ENCODE assay signal across 13 cellular contexts in the genomic region with DNA sequence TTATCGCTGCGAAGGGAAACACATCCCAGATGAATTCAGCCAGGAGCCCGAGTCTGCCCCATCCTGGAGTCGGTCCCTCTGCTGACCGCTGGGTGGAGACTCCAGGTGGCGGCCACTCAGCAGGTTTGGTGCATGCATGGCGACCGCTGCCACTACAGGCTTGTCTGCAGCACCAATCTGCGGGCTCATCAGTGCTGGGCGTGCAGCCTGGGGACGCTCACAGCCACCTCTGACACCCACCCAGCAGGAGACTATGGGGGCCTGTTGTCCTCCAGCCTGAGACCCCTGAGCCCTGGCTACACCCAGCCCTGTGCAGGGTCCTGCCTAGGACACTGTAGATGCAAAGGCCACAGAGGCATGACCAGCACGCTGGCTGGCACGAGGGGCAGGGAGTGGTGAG. TPM values are rescaled to one million over a fixed set of nuclear protein-coding genes. Genes with fewer than 3 reads are reported as not detected.
DNase-seq lines count a peak whose midpoint lies in the region; ATAC-seq and TF ChIP-seq lines count a peak whose summit lies in the region.
"Had no signal": no experiment of that assay in that cellular context is flagged by ENCODE, and none has a peak within 500 bp of the region (broad histone marks: within the 10 kb centered on the region; RNA-seq: fewer than 3 reads in every experiment).

No MANE protein-coding gene starts in this region.

- POLR2A ChIA-PET in BJ (lab: Charles Lee), result no interaction called here

- CTCF ChIA-PET in BJ (lab: Yijun Ruan, JAX), result interaction anchor here (1.2 kb wide), 2 partner anchors 100 to 274 kb away, joined by 3 to 4 read pairs; no protein-coding TSS in a partner anchor

- ATAC-seq in GM21515 (IDR thresholded peaks at IDR 0.05; ENCODE audit: unreplicated experiment) (no peak), HG02798 (IDR thresholded peaks at IDR 0.05; ENCODE audit: poor library complexity, unreplicated experiment) (no peak)
- ATAC-seq: CD8-positive, alpha-beta T cell had no signal

- no peaks in the 10 kb centered on the region for H3K36me3 ChIP-seq in BJ (ENCODE audit: control insufficient read depth, insufficient read depth, low read length)

- TF ChIP-seq CTCF in BJ (IDR thresholded peaks at IDR 0.05; ENCODE audit: insufficient read depth, low read depth, low read length), result 0 out of 2 replicates have a peak, but pooled peaks have one; percentile 9

- peaks cover 2% of the 10 kb centered on the region for H3K27me3 ChIP-seq in BJ (ENCODE audit: control insufficient read depth, insufficient read depth, low read length)

- DNase-seq in BJ (ENCODE audit: low read depth) (no peak), HPDE6-E6E7 (ENCODE audit: extremely low spot score) (peak; percentile 71), SK-N-DZ (ENCODE audit: low spot score) (peak; percentile 68), left kidney (ENCODE audit: low read depth, low spot score) (peak; percentile 56), NCI-H345 treated with DMSO at 0.1 percent for 48 hours (lab: John Stamatoyannopoulos, UW; ENCODE audit: unreplicated experiment) (no peak), DMS 273 treated with DMSO at 0.1 percent for 48 hours (lab: John Stamatoyannopoulos, UW) (no peak)
- DNase-seq: activated B cell treated with CpG ODN at 0.5 μM for 24 hours; activated T-cell treated with anti-CD3 and anti-CD28 coated beads, Interleukin-2, amount 50 U/mL, for 48 hours; CD8-positive, alpha-beta T cell; GOT3; naive B cell had no signal

- H3K4me3 ChIP-seq in BJ (ENCODE audit: low read depth, low read length), result no peak overlapping the region

RNA-seq across cellular contexts. Expression of gene GATA5, which starts 40.5 kb away (rescaled TPM):
- polyA plus RNA-seq in BJ (2011; rRNA removed), result not detected in 2 replicates
- polyA minus RNA-seq in BJ (2011; rRNA and poly(A)+ RNA removed), result not detected in 2 replicates
- not detected in 2 replicates for polyA plus RNA-seq in SK-N-DZ (2014; cell fraction: cytosol; rRNA removed)
- not detected in 2 replicates for polyA plus RNA-seq in SK-N-DZ (2014; cell fraction: nucleus; rRNA removed)

Comparison
In these comparisons a context has a peak if more than half of its experiments do, and no peak if none do; other contexts are left out.
1. DNase-seq: peak in HPDE6-E6E7 (single experiment), SK-N-DZ (single experiment) and left kidney (single experiment); none in BJ (single experiment), NCI-H345 treated with DMSO at 0.1 percent for 48 hours (single experiment) and DMS 273 treated with DMSO at 0.1 percent for 48 hours (single experiment).